Comparison of ENCODE assay signal across 11 cellular contexts in the genomic region with DNA sequence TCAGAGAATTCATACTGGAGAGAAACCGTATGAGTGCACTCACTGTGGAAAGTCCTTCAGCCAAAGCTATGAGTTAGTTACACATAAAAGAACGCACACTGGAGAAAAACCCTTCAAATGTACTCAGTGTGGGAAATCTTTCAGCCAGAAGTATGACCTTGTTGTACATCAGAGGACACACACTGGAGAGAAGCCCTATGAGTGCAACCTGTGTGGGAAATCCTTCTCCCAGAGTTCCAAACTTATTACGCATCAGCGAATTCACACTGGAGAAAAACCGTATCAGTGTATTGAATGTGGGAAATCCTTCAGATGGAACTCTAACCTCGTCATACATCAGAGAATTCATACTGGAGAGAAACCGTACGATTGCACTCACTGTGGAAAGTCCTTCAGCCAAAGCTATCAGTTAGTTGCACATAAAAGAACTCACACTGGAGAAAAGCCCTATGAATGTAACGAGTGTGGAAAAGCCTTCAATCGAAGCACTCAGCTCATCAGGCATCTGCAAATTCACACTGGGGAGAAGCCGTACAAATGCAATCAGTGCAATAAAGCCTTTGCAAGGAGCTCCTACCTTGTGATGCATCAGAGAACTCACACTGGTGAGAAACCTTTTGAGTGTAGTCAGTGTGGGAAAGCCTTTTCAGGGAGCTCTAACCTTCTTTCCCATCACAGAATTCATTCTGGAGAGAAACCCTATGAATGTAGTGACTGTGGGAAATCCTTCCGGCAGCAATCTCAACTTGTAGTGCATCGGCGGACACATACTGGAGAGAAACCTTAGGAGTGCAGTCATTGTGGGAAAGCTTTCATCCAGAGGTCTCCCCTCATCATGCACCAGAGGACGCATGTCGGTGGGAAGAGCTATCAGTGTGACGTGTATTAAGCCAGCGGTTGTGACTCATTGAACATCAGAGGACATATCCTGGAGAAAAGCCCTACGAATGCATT. TPM values are rescaled to one million over a fixed set of nuclear protein-coding genes. Genes with fewer than 3 reads are reported as not detected.
A peak's percentile ranks its signal among the peaks of the same experiment; 100 is the strongest.
DNase-seq lines count a peak whose midpoint lies in the region; ATAC-seq and TF ChIP-seq lines count a peak whose summit lies in the region.
"Had no signal": no experiment of that assay in that cellular context is flagged by ENCODE, and none has a peak within 500 bp of the region (broad histone marks: within the 10 kb centered on the region; RNA-seq: fewer than 3 reads in every experiment).

No MANE protein-coding gene starts in this region.

- peaks cover 26% of the 10 kb centered on the region for H3K36me3 ChIP-seq in PC-9 (ENCODE audit: low read depth)
- peaks cover 20% of the 10 kb centered on the region for H3K36me3 ChIP-seq in hepatocyte (replicated peaks; ENCODE audit: insufficient read depth, low read depth)
- peaks cover 64% of the 10 kb centered on the region in 2 donors for H3K36me3 ChIP-seq in stomach smooth muscle (ENCODE audit: control insufficient read depth in 2 of 2, insufficient read depth in 2 of 2, low read length in 2 of 2)
- H3K36me3 ChIP-seq: neutrophil had no signal

- intact Hi-C loops in PC-9 (cut with micrococcal nuclease; ENCODE audit: unreplicated experiment), result no loop called here
- intact Hi-C loops in Right ventricle myocardium superior (cut with DNase I), result loop anchor here (10.0 kb wide), 2 partner anchors 67 to 137 kb away; no protein-coding TSS in a partner anchor

- DNase-seq in activated T-cell treated with anti-CD3 and anti-CD28 coated beads, Interleukin-2, amount 50 U/mL, for 72 hours, result no peak
- no peak for DNase-seq in activated T-cell treated with anti-CD3 and anti-CD28 coated beads, Interleukin-2, amount 50 U/mL, for 1 hour
- peak in 1 of 2 experiments; percentile 34 for DNase-seq in PC-9
- DNase-seq in hepatocyte (ENCODE audit: low spot score), result no peak
- DNase-seq in activated CD4-positive, alpha-beta T cell treated with anti-CD3 and anti-CD28 coated beads for 1 hour, result no peak
- DNase-seq in A172 (ENCODE audit: low spot score), result no peak
- no peak for DNase-seq in Right ventricle myocardium superior
- DNase-seq: activated CD4-positive, alpha-beta memory T cell treated with anti-CD3 and anti-CD28 coated beads, Interleukin-2, amount 10 ng/mL, durations not matched to agents 7 days and 5 days; T-helper 9 cell had no signal

- H3K27ac ChIP-seq in PC-9 (no peak overlapping the region), hepatocyte (no peak overlapping the region), stomach smooth muscle (ENCODE audit: low read length) (no peak overlapping the region)
- H3K27ac ChIP-seq: neutrophil had no signal

- H3K27me3 Mint-ChIP-seq in activated T-cell treated with anti-CD3 and anti-CD28 coated beads, Interleukin-2, amount 50 U/mL, for 72 hours (ENCODE audit: low read depth), result no peaks in the 10 kb centered on the region
- H3K27me3 Mint-ChIP-seq: activated CD4-positive, alpha-beta memory T cell treated with anti-CD3 and anti-CD28 coated beads, Interleukin-2, amount 10 ng/mL, durations not matched to agents 7 days and 5 days had no signal

- H3K79me2 ChIP-seq in PC-9 (ENCODE audit: low read depth) (no peaks in the 10 kb centered on the region), hepatocyte (no peaks in the 10 kb centered on the region)

- TF ChIP-seq CTCF in PC-9 (conservative IDR thresholded peaks at IDR 0.05) (no peak), hepatocyte (IDR thresholded peaks at IDR 0.05; ENCODE audit: poor library complexity) (no peak)

- no peaks in the 10 kb centered on the region for H4K20me1 ChIP-seq in PC-9 (ENCODE audit: insufficient read depth)
- H4K20me1 ChIP-seq in hepatocyte (ENCODE audit: insufficient read depth, poor library complexity, severe bottlenecking), result no peaks in the 10 kb centered on the region

- no peak overlapping the region for H3K4me2 ChIP-seq in PC-9
- H3K4me2 ChIP-seq in hepatocyte, result no peak overlapping the region

- WGBS in hepatocyte (ENCODE audit: low lambda C conversion rate, missing lambda C conversion rate), result 98% methylated on average over 19 of the region's 19 CpGs

- peaks cover 29% of the 10 kb centered on the region for H3F3A ChIP-seq in PC-9 (ENCODE audit: insufficient read depth, low read depth)

- BruUV-seq in PC-9 (replicated peaks; lab: Mats Ljungman, UMichigan), result no TSS peak

- H3K36me3 Mint-ChIP-seq in activated T-cell treated with anti-CD3 and anti-CD28 coated beads, Interleukin-2, amount 50 U/mL, for 72 hours (ENCODE audit: insufficient read depth in 2 of 2), result peaks cover 54 to 80% of the 10 kb centered on the region in 2 donors

- peaks cover 55% of the 10 kb centered on the region for H3K9me3 ChIP-seq in PC-9 (ENCODE audit: insufficient read depth, low read depth)
- H3K9me3 ChIP-seq in hepatocyte (ENCODE audit: low read depth), result peaks cover 77% of the 10 kb centered on the region
- peaks cover 57 to 95% of the 10 kb centered on the region in 2 donors for H3K9me3 ChIP-seq in stomach smooth muscle (ENCODE audit: control insufficient read depth in 2 of 2, low read length in 2 of 2)

- no peaks in the 10 kb centered on the region for H3K4me1 ChIP-seq in PC-9 (replicated peaks; ENCODE audit: insufficient read depth)
- H3K4me1 ChIP-seq in hepatocyte (ENCODE audit: insufficient read depth), result no peaks in the 10 kb centered on the region
- no peaks in the 10 kb centered on the region for H3K4me1 ChIP-seq in stomach smooth muscle (ENCODE audit: control insufficient read depth, insufficient read depth, low read length)

- no peak for ATAC-seq in activated T-cell treated with anti-CD3 and anti-CD28 coated beads, Interleukin-2, amount 50 U/mL, for 72 hours (replicated peaks in 1 of 2)
- ATAC-seq in Right ventricle myocardium superior (ENCODE audit: poor library complexity), result no peak

- H3K9me3 Mint-ChIP-seq in activated T-cell treated with anti-CD3 and anti-CD28 coated beads, Interleukin-2, amount 50 U/mL, for 72 hours, result peaks cover 15 to 38% of the 10 kb centered on the region in 2 donors

- CTCF ChIA-PET in PC-9 (lab: Charles Lee), result no interaction called here

- peak overlapping the region; percentile 88 for H3K27ac Mint-ChIP-seq in activated T-cell treated with anti-CD3 and anti-CD28 coated beads, Interleukin-2, amount 50 U/mL, for 72 hours
- H3K27ac Mint-ChIP-seq: activated CD4-positive, alpha-beta memory T cell treated with anti-CD3 and anti-CD28 coated beads, Interleukin-2, amount 10 ng/mL, durations not matched to agents 7 days and 5 days had no signal

- H3K9me2 ChIP-seq in PC-9 (ENCODE audit: insufficient read depth) (no peaks in the 10 kb centered on the region), hepatocyte (replicated peaks; ENCODE audit: insufficient read depth) (no peaks in the 10 kb centered on the region)

- H3K9ac ChIP-seq in stomach smooth muscle (ENCODE audit: low read length in 2 of 2), result no peak overlapping the region

- POLR2A ChIA-PET in PC-9 (lab: Charles Lee; ENCODE audit: unreplicated experiment), result no interaction called here

- peak overlapping the region; percentile 18 for H3K4me3 ChIP-seq in PC-9
- peak overlapping the region; percentile 10 for H3K4me3 ChIP-seq in hepatocyte
- H3K4me3 ChIP-seq in stomach smooth muscle (ENCODE audit: low read length in 2 of 2), result peak overlapping the region; percentile 30 to 65

- H3K27me3 ChIP-seq in PC-9 (ENCODE audit: insufficient read depth, low read depth), result no peaks in the 10 kb centered on the region
- no peaks in the 10 kb centered on the region for H3K27me3 ChIP-seq in hepatocyte
- no peaks in the 10 kb centered on the region for H3K27me3 ChIP-seq in stomach smooth muscle (ENCODE audit: control insufficient read depth in 1 of 2, insufficient read depth in 2 of 2, low read length in 2 of 2)
- H3K27me3 ChIP-seq: neutrophil had no signal

- no peak overlapping the region for H3K4me3 Mint-ChIP-seq in activated T-cell treated with anti-CD3 and anti-CD28 coated beads, Interleukin-2, amount 50 U/mL, for 72 hours
- H3K4me3 Mint-ChIP-seq: activated CD4-positive, alpha-beta memory T cell treated with anti-CD3 and anti-CD28 coated beads, Interleukin-2, amount 10 ng/mL, durations not matched to agents 7 days and 5 days had no signal

- H2AFZ ChIP-seq in PC-9, result no peak overlapping the region
- H2AFZ ChIP-seq in hepatocyte, result no peak overlapping the region

- no peaks in the 10 kb centered on the region for H3K4me1 Mint-ChIP-seq in activated T-cell treated with anti-CD3 and anti-CD28 coated beads, Interleukin-2, amount 50 U/mL, for 72 hours (ENCODE audit: low read depth)
- H3K4me1 Mint-ChIP-seq: activated CD4-positive, alpha-beta memory T cell treated with anti-CD3 and anti-CD28 coated beads, Interleukin-2, amount 10 ng/mL, durations not matched to agents 7 days and 5 days had no signal

RNA-seq across cellular contexts. Expression of gene ZNF8, which starts 16.5 kb away (rescaled TPM):
- 1 to 10 TPM; 5.6 to 6.9 TPM for total RNA-seq in activated T-cell treated with anti-CD3 and anti-CD28 coated beads, Interleukin-2, amount 50 U/mL, for 72 hours
- total RNA-seq in PC-9 (2021), result 6.2 and 6.4 TPM in 2 replicates
- total RNA-seq in hepatocyte, result 7.1 and 8.7 TPM in 2 replicates
- 1.0 and 1.4 TPM in 2 replicates for polyA plus RNA-seq in hepatocyte
- total RNA-seq in A172 (2014; rRNA removed; shearing (Covaris generic)), result 8.0 and 9.0 TPM in 2 replicates
- total RNA-seq in Right ventricle myocardium superior, result 4.6 TPM

RNA-seq across cellular contexts. Expression of gene ZNF544, which starts 33.5 kb away (rescaled TPM):
- 10 to 100 TPM; 38.6 to 46.6 TPM for total RNA-seq in activated T-cell treated with anti-CD3 and anti-CD28 coated beads, Interleukin-2, amount 50 U/mL, for 72 hours
- total RNA-seq in PC-9 (2021) (29.5 and 32.7 TPM in 2 replicates), hepatocyte (19.3 and 34.1 TPM in 2 replicates), Right ventricle myocardium superior (24.9 TPM)
- 12.3 and 17.2 TPM in 2 replicates for polyA plus RNA-seq in hepatocyte
- not detected in 2 replicates for total RNA-seq in A172 (2014; rRNA removed; shearing (Covaris generic))

RNA-seq across cellular contexts. Expression of gene ERVK3-1, which starts 42.9 kb away (rescaled TPM):
- 10 to 100 TPM; 70.8 to 73.5 TPM for total RNA-seq in activated T-cell treated with anti-CD3 and anti-CD28 coated beads, Interleukin-2, amount 50 U/mL, for 72 hours
- total RNA-seq in PC-9 (2021), result 19.4 and 21.3 TPM in 2 replicates
- 57.9 and 73.2 TPM in 2 replicates for total RNA-seq in hepatocyte
- polyA plus RNA-seq in hepatocyte, result 68.9 and 71.7 TPM in 2 replicates
- 80.2 and 89.6 TPM in 2 replicates for total RNA-seq in A172 (2014; rRNA removed; shearing (Covaris generic))
- total RNA-seq in Right ventricle myocardium superior, result 20.0 TPM

Comparison
In these comparisons a context has a peak if more than half of its experiments do, and no peak if none do; other contexts are left out.
1. RNA of gene ZNF544, which starts 33.5 kb away (total RNA-seq): 38.6 to 46.6 TPM in activated T-cell treated with anti-CD3 and anti-CD28 coated beads, Interleukin-2, amount 50 U/mL, for 72 hours, 19.3 to 34.1 TPM in hepatocyte, 29.5 to 32.7 TPM in PC-9 and 24.9 TPM in Right ventricle myocardium superior (single experiment); not detected in A172; every median in the first group is over 10 times any median in the second.
2. Peak in every context shown above with its lines, with median percentiles within 50 percentile points of each other: H3K4me3 ChIP-seq.